In genomic region chr1:210057593-210057992, GRCh38 we compare ENCODE assay signal across 36 cellular contexts.
"Had no signal": no experiment of that assay in that cellular context is flagged by ENCODE, and none has a peak within 500 bp of the region (broad histone marks: within the 10 kb centered on the region; RNA-seq: fewer than 3 reads in every experiment).

No MANE protein-coding gene starts in this region.

- H3K36me3 ChIP-seq: MG63 had no signal

- H3K4me3 ChIP-seq: MG63 had no signal

- H3K9me3 ChIP-seq: MG63 had no signal

- DNase-seq: Karpas-422, Kasumi-1, MG63, MM.1S, MV-4-11, NCI-H1048, NCI-H1092, NCI-H1092 treated with DMSO at 0.1 percent for 48 hours, NCI-H1105, NCI-H1105 treated with DMSO at 0.1 percent for 48 hours, NCI-H1417, NCI-H1417 treated with DMSO at 0.1 percent for 48 hours, NCI-H1436, NCI-H1436 treated with DMSO at 0.1 percent for 48 hours, NCI-H146, NCI-H1694, NCI-H1694 treated with DMSO at 0.1 percent for 48 hours, NCI-H187, NCI-H187 treated with DMSO at 0.1 percent for 48 hours, NCI-H1930, NCI-H2029, NCI-H2029 treated with DMSO at 0.1 percent for 48 hours, NCI-H2081, NCI-H2081 treated with DMSO at 0.1 percent for 48 hours, NCI-H2107, NCI-H2171, NCI-H2171 treated with DMSO at 0.1 percent for 48 hours, NCI-H2227 treated with DMSO at 0.1 percent for 48 hours, NCI-H226, NCI-H345, NCI-H446, NCI-H446 treated with DMSO at 0.1 percent for 48 hours, NCI-H510A, NCI-H510A treated with DMSO at 0.1 percent for 48 hours, NCI-H524, NCI-H524 treated with DMSO at 0.1 percent for 48 hours had no signal
